12 cellular contexts compared by ENCODE assay signal in genomic region chr13:21033866-21034601, GRCh38. TPM values are rescaled to one million over a fixed set of nuclear protein-coding genes. Genes with fewer than 3 reads are reported as not detected.
A peak's percentile ranks its signal among the peaks of the same experiment; 100 is the strongest.
DNase-seq lines count a peak whose midpoint lies in the region; ATAC-seq and TF ChIP-seq lines count a peak whose summit lies in the region.
"Had no signal": no experiment of that assay in that cellular context is flagged by ENCODE, and none has a peak within 500 bp of the region (broad histone marks: within the 10 kb centered on the region; RNA-seq: fewer than 3 reads in every experiment).

No MANE protein-coding gene starts in this region.

- no peaks in the 10 kb centered on the region for H3K27me3 ChIP-seq in rectal smooth muscle tissue (ENCODE audit: control insufficient read depth, insufficient read depth, low read length)
- no peaks in the 10 kb centered on the region for H3K27me3 ChIP-seq in WERI-Rb-1 (ENCODE audit: insufficient read depth, low read depth, severe bottlenecking)
- H3K27me3 ChIP-seq: colonic mucosa had no signal

- no peaks in the 10 kb centered on the region for H3K9me3 Mint-ChIP-seq in Calu3 (ENCODE audit: low read depth, unreplicated experiment)

- H3K9me3 ChIP-seq in WERI-Rb-1 (ENCODE audit: severe bottlenecking) = no peaks in the 10 kb centered on the region
- H3K9me3 ChIP-seq: colonic mucosa had no signal

- no peak overlapping the region for H3K9ac ChIP-seq in rectal smooth muscle tissue (ENCODE audit: low read length)

- H3K27ac ChIP-seq in rectal smooth muscle tissue (ENCODE audit: low read depth, low read length) = peak overlapping the region; percentile 65
- H3K27ac ChIP-seq in WERI-Rb-1 = no peak overlapping the region
- H3K27ac ChIP-seq: colonic mucosa had no signal

- ATAC-seq in Right ventricle myocardium superior (ENCODE audit: poor library complexity) = peak; percentile 47

- DNase-seq in Calu3 = peak; percentile 77
- peak; percentile 5 to 42 for DNase-seq in SW 1271 (lab: John Stamatoyannopoulos, UW)
- no peak for DNase-seq in Right ventricle myocardium superior
- no peak for DNase-seq in WERI-Rb-1
- DNase-seq in activated naive CD4-positive, alpha-beta T cell (lab: John Stamatoyannopoulos, UW) = no peak
- no peak for DNase-seq in NCI-H510A (lab: John Stamatoyannopoulos, UW)
- DNase-seq in NCI-H187 (lab: John Stamatoyannopoulos, UW) = no peak
- DNase-seq: activated CD4-positive, alpha-beta T cell treated with anti-CD3 and anti-CD28 coated beads, Interleukin-2, amount 10 ng/mL, durations not matched to agents 7 days and 5 days; colonic mucosa; DMS 273 treated with DMSO at 0.1 percent for 48 hours; NCI-H69 had no signal

- no TSS peak for BruUV-seq in Calu3 (replicated peaks; lab: Mats Ljungman, UMichigan)

- peaks cover 47% of the 10 kb centered on the region for H3K4me1 Mint-ChIP-seq in Calu3 (ENCODE audit: low read depth, unreplicated experiment)

- intact Hi-C loops in Calu3 (cut with micrococcal nuclease; ENCODE audit: unreplicated experiment) = loop anchor here (2.0 to 10.0 kb wide), 3 partner anchors 25 to 101 kb away; no protein-coding TSS in a partner anchor
- intact Hi-C loops in Right ventricle myocardium superior (cut with DNase I) = no loop called here

- H3K36me3 ChIP-seq in rectal smooth muscle tissue (ENCODE audit: control insufficient read depth, insufficient read depth, low read length) = no peaks in the 10 kb centered on the region
- H3K36me3 ChIP-seq in WERI-Rb-1 = no peaks in the 10 kb centered on the region
- H3K36me3 ChIP-seq: colonic mucosa had no signal

- peak overlapping the region; percentile 65 for H3K4me3 Mint-ChIP-seq in Calu3 (ENCODE audit: low read depth, unreplicated experiment)
- H3K4me3 Mint-ChIP-seq: activated CD4-positive, alpha-beta T cell treated with anti-CD3 and anti-CD28 coated beads, Interleukin-2, amount 10 ng/mL, durations not matched to agents 7 days and 5 days had no signal

- TF ChIP-seq CTCF in Calu3 (IDR thresholded peaks at IDR 0.05; ENCODE audit: unreplicated experiment) (no peak), WERI-Rb-1 (IDR thresholded peaks at IDR 0.05; ENCODE audit: low read depth, low read length) (no peak)

- peak overlapping the region; percentile 93 for H3K27ac Mint-ChIP-seq in Calu3 (ENCODE audit: unreplicated experiment)
- H3K27ac Mint-ChIP-seq: activated CD4-positive, alpha-beta T cell treated with anti-CD3 and anti-CD28 coated beads, Interleukin-2, amount 10 ng/mL, durations not matched to agents 7 days and 5 days had no signal

- H3K36me3 Mint-ChIP-seq in Calu3 (ENCODE audit: insufficient read depth, unreplicated experiment) = peaks cover 44% of the 10 kb centered on the region

- H3K4me1 ChIP-seq in rectal smooth muscle tissue (ENCODE audit: control insufficient read depth, insufficient read depth, low read length) = peaks cover 23% of the 10 kb centered on the region
- H3K4me1 ChIP-seq: colonic mucosa had no signal

- H3K4me3 ChIP-seq in rectal smooth muscle tissue (ENCODE audit: low read length) (no peak overlapping the region), WERI-Rb-1 (ENCODE audit: low read depth, low read length) (no peak overlapping the region)
- H3K4me3 ChIP-seq: colonic mucosa had no signal

- CTCF ChIA-PET in Calu3 (lab: Charles Lee) = interaction anchor here (0.5 to 0.9 kb wide), 3 partner anchors 19 to 143 kb away, joined by 3 to 5 read pairs (median 3); no protein-coding TSS in a partner anchor

- H3K27me3 Mint-ChIP-seq in Calu3 (ENCODE audit: unreplicated experiment) = no peaks in the 10 kb centered on the region
- H3K27me3 Mint-ChIP-seq: activated CD4-positive, alpha-beta T cell treated with anti-CD3 and anti-CD28 coated beads, Interleukin-2, amount 10 ng/mL, durations not matched to agents 7 days and 5 days had no signal

RNA-seq across cellular contexts. Expression of gene LATS2, which starts 27.4 kb away (rescaled TPM):
- total RNA-seq in Calu3 (2022) = 19.0 and 19.3 TPM in 2 replicates
- total RNA-seq in Right ventricle myocardium superior = 22.5 TPM

Comparison
In these comparisons a context has a peak if more than half of its experiments do, and no peak if none do; other contexts are left out.
1. DNase-seq: peak in Calu3 (single experiment) and SW 1271 (2 of 2); none in Right ventricle myocardium superior (single experiment), WERI-Rb-1 (single experiment), activated naive CD4-positive, alpha-beta T cell (0 of 4), NCI-H510A (single experiment) and NCI-H187 (0 of 2).